Comparison of ENCODE assay signal across 17 cellular contexts in genomic region chr2:32522770-32523169, GRCh38.
DNase-seq lines count a peak whose midpoint lies in the region; ATAC-seq and TF ChIP-seq lines count a peak whose summit lies in the region.
"Had no signal": no experiment of that assay in that cellular context is flagged by ENCODE, and none has a peak within 500 bp of the region (broad histone marks: within the 10 kb centered on the region; RNA-seq: fewer than 3 reads in every experiment).

No MANE protein-coding gene starts in this region.

- H3K9me3 ChIP-seq in IMR-90 (ENCODE audit: control insufficient read depth, insufficient read depth, low read length) (no peaks in the 10 kb centered on the region), neural progenitor cell (ENCODE audit: low read depth) (no peaks in the 10 kb centered on the region), gastroesophageal sphincter (no peaks in the 10 kb centered on the region)

- no peak overlapping the region for H4K91ac ChIP-seq in IMR-90 (ENCODE audit: insufficient read depth, low read depth, low read length)

- no peak overlapping the region for H2BK120ac ChIP-seq in IMR-90 (ENCODE audit: low read depth, low read length)

- peak; percentile 40 for DNase-seq in ELR (ENCODE audit: low read depth)
- peak; percentile 12 for DNase-seq in IMR-90
- DNase-seq in glomerular visceral epithelial cell (ENCODE audit: extremely low spot score) = peak; percentile 1
- DNase-seq in neural progenitor cell (ENCODE audit: low spot score) = no peak
- no peak for DNase-seq in stimulated activated naive CD8-positive, alpha-beta T cell treated with anti-CD3 and anti-CD28 coated beads, Interleukin-15, amount 100 ng/mL, for 72 hours
- DNase-seq: CD4-positive, alpha-beta T cell; KG1; NCI-H1436 treated with DMSO at 0.1 percent for 48 hours; NCI-H2081; NCI-H510A; NCI-H82; SHP77 treated with DMSO at 0.1 percent for 48 hours had no signal

- CTCF ChIA-PET in IMR-90 (lab: Yijun Ruan, JAX) = interaction anchor here (0.6 kb wide), 1 partner anchor 112 kb away, joined by 3 read pairs; no protein-coding TSS in a partner anchor

- no peaks in the 10 kb centered on the region for H3K27me3 Mint-ChIP-seq in neural progenitor cell (ENCODE audit: insufficient read depth, low read depth)
- no peaks in the 10 kb centered on the region for H3K27me3 Mint-ChIP-seq in stimulated activated naive CD8-positive, alpha-beta T cell treated with anti-CD3 and anti-CD28 coated beads, Interleukin-15, amount 100 ng/mL, for 72 hours
- H3K27me3 Mint-ChIP-seq: B cell; CD4-positive, alpha-beta T cell had no signal

- H3K4me2 ChIP-seq in IMR-90 (ENCODE audit: low read depth, low read length) = no peak overlapping the region
- H3K4me2 ChIP-seq in neural progenitor cell = no peak overlapping the region

- no peak overlapping the region for H3K4me3 ChIP-seq in IMR-90 (ENCODE audit: insufficient read depth, low read depth, low read length)
- no peak overlapping the region for H3K4me3 ChIP-seq in neural progenitor cell
- no peak overlapping the region for H3K4me3 ChIP-seq in gastroesophageal sphincter

- H2AK5ac ChIP-seq in IMR-90 (ENCODE audit: low read depth, low read length) = no peak overlapping the region

- H2BK5ac ChIP-seq in IMR-90 (ENCODE audit: low read depth, low read length, poor library complexity, severe bottlenecking) = peak overlapping the region; percentile 12

- dilution Hi-C loops in IMR-90 (cut with HindIII; ENCODE audit: low sequenced_read_pairs, unreplicated experiment) = no loop called here

- no peak overlapping the region for H2BK20ac ChIP-seq in IMR-90 (ENCODE audit: low read depth, low read length)

- no peak overlapping the region for H3K4me3 Mint-ChIP-seq in neural progenitor cell
- H3K4me3 Mint-ChIP-seq in stimulated activated naive CD8-positive, alpha-beta T cell treated with anti-CD3 and anti-CD28 coated beads, Interleukin-15, amount 100 ng/mL, for 72 hours = no peak overlapping the region
- H3K4me3 Mint-ChIP-seq: B cell; CD4-positive, alpha-beta T cell had no signal

- no peak overlapping the region for H2BK15ac ChIP-seq in IMR-90 (ENCODE audit: low read depth, low read length)

- WGBS in IMR-90 (ENCODE audit: extremely low coverage in 2 of 2, insufficient read length in 1 of 2), 2 experiments = 88% methylated on average over 1 of the region's 3 CpGs; no CpG with 5 or more reads in 1 of the 2 experiments
- whole genome bisulfite sequencing in gastroesophageal sphincter (ENCODE audit: low coverage in 1 of 2), 2 donors = 85 to 90% methylated on average over 2 of the region's 3 CpGs

- TF ChIP-seq EP300 in gastroesophageal sphincter (IDR thresholded peaks at IDR 0.05) = no peak

- no peak overlapping the region for H3K27ac Mint-ChIP-seq in neural progenitor cell
- no peak overlapping the region for H3K27ac Mint-ChIP-seq in stimulated activated naive CD8-positive, alpha-beta T cell treated with anti-CD3 and anti-CD28 coated beads, Interleukin-15, amount 100 ng/mL, for 72 hours
- H3K27ac Mint-ChIP-seq: B cell; CD4-positive, alpha-beta T cell had no signal

- H3K23ac ChIP-seq in IMR-90 (ENCODE audit: low read depth, low read length) = no peak overlapping the region

- H3K27me3 ChIP-seq in IMR-90 (ENCODE audit: control insufficient read depth, insufficient read depth, low read length) (no peaks in the 10 kb centered on the region), neural progenitor cell (no peaks in the 10 kb centered on the region), gastroesophageal sphincter (no peaks in the 10 kb centered on the region)

- no peak overlapping the region for H3K18ac ChIP-seq in IMR-90 (ENCODE audit: low read depth, low read length)

- intact Hi-C loops in IMR-90 (cut with micrococcal nuclease) = no loop called here

- no peaks in the 10 kb centered on the region for H3F3A ChIP-seq in neural progenitor cell (ENCODE audit: low read depth)

- no peak for TF ChIP-seq RAD21 in IMR-90 (IDR thresholded peaks at IDR 0.05; ENCODE audit: low read length)

- H4K20me1 ChIP-seq in IMR-90 (ENCODE audit: insufficient read depth, low read length) (peaks cover 4% of the 10 kb centered on the region; the same call in 1 of the 2 replicates), neural progenitor cell (ENCODE audit: low read depth) (no peaks in the 10 kb centered on the region)

- H3K56ac ChIP-seq in IMR-90 (ENCODE audit: extremely low read depth, insufficient read depth, low read length) = no peak overlapping the region

- H4K8ac ChIP-seq in IMR-90 (ENCODE audit: low read depth in 2 of 2, low read length in 2 of 2) = 0 out of 4 replicates have a peak overlapping the region, but pooled peaks of 1 of the 2 experiments have one; percentile 32

- no peak overlapping the region for H2AFZ ChIP-seq in IMR-90 (replicated peaks; ENCODE audit: low read length, poor library complexity)
- no peak overlapping the region for H2AFZ ChIP-seq in neural progenitor cell (replicated peaks)

- H3K36me3 ChIP-seq in IMR-90 (ENCODE audit: control insufficient read depth, insufficient read depth, low read length) (peaks cover 38% of the 10 kb centered on the region), neural progenitor cell (no peaks in the 10 kb centered on the region), gastroesophageal sphincter (peaks cover 0 to 73% of the 10 kb centered on the region in 2 donors)

- H3K9me1 ChIP-seq in IMR-90 (ENCODE audit: insufficient read depth, low read length) = 0 out of 2 replicates have a peak, but pooled peaks cover 3% of the 10 kb centered on the region

- no peak for TF ChIP-seq POLR2A in IMR-90 (IDR thresholded peaks at IDR 0.05; ENCODE audit: low read depth, low read length)
- TF ChIP-seq POLR2A in gastroesophageal sphincter (IDR thresholded peaks at IDR 0.05) = no peak

- peaks cover 7 to 14% of the 10 kb centered on the region in 2 experiments; a peak in 3 of 4 replicates for H3K79me1 ChIP-seq in IMR-90 (ENCODE audit: low read depth in 1 of 2, low read length in 2 of 2)

- H3K14ac ChIP-seq in IMR-90 (replicated peaks; ENCODE audit: low read depth, low read length) = no peak overlapping the region

- no peaks in the 10 kb centered on the region for H3K79me2 ChIP-seq in neural progenitor cell (ENCODE audit: low read depth)

- no TSS peak for BruUV-seq in IMR-90 (replicated peaks; lab: Mats Ljungman, UMichigan)

- H2AK9ac ChIP-seq in IMR-90 (replicated peaks; ENCODE audit: low read depth, low read length, poor library complexity) = no peak overlapping the region

- no peaks in the 10 kb centered on the region for H3K9me3 Mint-ChIP-seq in neural progenitor cell
- no peaks in the 10 kb centered on the region for H3K9me3 Mint-ChIP-seq in stimulated activated naive CD8-positive, alpha-beta T cell treated with anti-CD3 and anti-CD28 coated beads, Interleukin-15, amount 100 ng/mL, for 72 hours
- H3K9me3 Mint-ChIP-seq: CD4-positive, alpha-beta T cell had no signal

- H3K9ac ChIP-seq in IMR-90 (ENCODE audit: low read depth, low read length) (no peak overlapping the region), neural progenitor cell (no peak overlapping the region)

- H3K4me1 ChIP-seq in IMR-90 (ENCODE audit: control insufficient read depth, insufficient read depth, low read length) (no peaks in the 10 kb centered on the region), neural progenitor cell (no peaks in the 10 kb centered on the region), gastroesophageal sphincter (no peaks in the 10 kb centered on the region)

- ATAC-seq in IMR-90 (ENCODE audit: low read depth) (peak; percentile 61), HG03097 (IDR thresholded peaks at IDR 0.05; ENCODE audit: low FRiP score, unreplicated experiment) (no peak), gastroesophageal sphincter (no peak)
- no peak for ATAC-seq in stimulated activated naive CD8-positive, alpha-beta T cell treated with anti-CD3 and anti-CD28 coated beads, Interleukin-15, amount 100 ng/mL, for 72 hours
- ATAC-seq: HCT116, Panc1 had no signal

- POLR2A ChIA-PET in IMR-90 (lab: Charles Lee; ENCODE audit: unreplicated experiment) = no interaction called here

- TF ChIP-seq CTCF in IMR-90 (conservative IDR thresholded peaks at IDR 0.05; ENCODE audit: low read depth, low read length) (no peak), neural progenitor cell (IDR thresholded peaks at IDR 0.05) (no peak), gastroesophageal sphincter (IDR thresholded peaks at IDR 0.05) (no peak)

- peaks cover 22% of the 10 kb centered on the region for H3K36me3 Mint-ChIP-seq in neural progenitor cell

- H3K27ac ChIP-seq in IMR-90 (ENCODE audit: insufficient read depth, low read length) (peak overlapping the region; percentile 34; the same call in 1 of the 2 replicates), neural progenitor cell (peak overlapping the region; percentile 21), gastroesophageal sphincter (no peak overlapping the region)

- no peak overlapping the region for H4K5ac ChIP-seq in IMR-90 (ENCODE audit: low read depth, low read length)

- in situ Hi-C loops in IMR-90 (cut with MboI; ENCODE audit: low sequenced_read_pairs) = no loop called here

- no peak overlapping the region for H3K4ac ChIP-seq in IMR-90 (ENCODE audit: low read depth, low read length)

- H3K4me1 Mint-ChIP-seq in neural progenitor cell = no peaks in the 10 kb centered on the region
- no peaks in the 10 kb centered on the region for H3K4me1 Mint-ChIP-seq in stimulated activated naive CD8-positive, alpha-beta T cell treated with anti-CD3 and anti-CD28 coated beads, Interleukin-15, amount 100 ng/mL, for 72 hours
- H3K4me1 Mint-ChIP-seq: B cell had no signal

TF ChIP-seq in IMR-90, 13 proteins besides CTCF, POLR2A, EP300 and RAD21 (continues in another document):
- no peak for TF ChIP-seq ELK1 (IDR thresholded peaks at IDR 0.05; ENCODE audit: borderline replicate concordance, low read depth, low read length)
- no peak for TF ChIP-seq MAZ (IDR thresholded peaks at IDR 0.05; ENCODE audit: borderline replicate concordance, low read depth, low read length)
- TF ChIP-seq USF2 (IDR thresholded peaks at IDR 0.05; ENCODE audit: low read depth, low read length) = no peak
- no peak for TF ChIP-seq CEBPB (IDR thresholded peaks at IDR 0.05; ENCODE audit: low read depth, low read length)
- TF ChIP-seq MAFK (IDR thresholded peaks at IDR 0.05; ENCODE audit: low read depth, low read length) = no peak

Comparison
In these comparisons a context has a peak if more than half of its experiments do, and no peak if none do; other contexts are left out.
1. DNase-seq: peak in ELR (single experiment), IMR-90 (single experiment) and glomerular visceral epithelial cell (single experiment); none in neural progenitor cell (single experiment) and stimulated activated naive CD8-positive, alpha-beta T cell treated with anti-CD3 and anti-CD28 coated beads, Interleukin-15, amount 100 ng/mL, for 72 hours (0 of 2).
2. H3K27ac ChIP-seq: peak in IMR-90 (single experiment) and neural progenitor cell (single experiment); none in gastroesophageal sphincter (0 of 4).